Comparison of ENCODE assay signal across 30 cellular contexts in the genomic region with DNA sequence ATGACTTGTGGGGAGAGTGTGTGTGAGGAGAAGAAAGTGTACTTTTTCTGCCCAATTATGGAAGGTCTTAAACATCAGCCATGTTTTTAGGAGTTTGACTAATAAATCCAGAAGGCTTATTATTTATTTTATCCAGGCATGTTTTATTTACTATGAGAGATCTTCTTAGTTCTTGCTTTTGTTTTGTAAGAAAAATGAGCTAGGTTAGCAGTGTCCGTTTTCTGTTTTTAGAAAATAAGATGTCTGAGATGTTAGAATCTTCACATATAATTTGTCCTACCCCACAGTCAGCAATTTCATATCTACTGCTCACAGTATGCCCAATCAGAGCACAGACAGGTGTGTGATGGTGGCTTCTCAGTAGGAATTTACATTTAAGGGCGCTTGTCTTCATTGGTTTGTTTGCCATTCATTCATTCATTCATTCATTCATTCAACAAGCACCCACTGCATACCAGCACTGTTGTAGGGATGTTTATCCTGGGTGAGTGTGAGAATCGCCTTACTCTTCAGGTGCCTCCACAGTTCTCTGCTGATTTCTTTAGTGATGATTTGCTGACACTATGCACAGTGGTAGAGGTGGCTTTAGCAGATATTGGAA.
"Had no signal": no experiment of that assay in that cellular context is flagged by ENCODE, and none has a peak within 500 bp of the region (broad histone marks: within the 10 kb centered on the region; RNA-seq: fewer than 3 reads in every experiment).

No MANE protein-coding gene starts in this region.

- H3K9me3 Mint-ChIP-seq: activated CD4-positive, alpha-beta T cell treated with anti-CD3 and anti-CD28 coated beads, Interleukin-2, amount 10 ng/mL, durations not matched to agents 7 days and 5 days; activated T-cell treated with anti-CD3 and anti-CD28 coated beads, Interleukin-2, amount 50 U/mL, for 24 hours; activated T-helper 2 cell treated with anti-CD3 and anti-CD28 coated beads, Interferon-gamma antibody, Interleukin-2, Interleukin-4, amounts not matched to agents 10 μg/mL and 5 μg/mL and 100 μg/mL, durations not matched to agents 14 hours and 24 hours and 36 hours; stimulated activated naive B cell treated with anti-CD40 and anti-IgM and Interleukin-4, amounts not matched to agents 10 μg/mL and 1 μg/mL and 100 μg/mL, for 72 hours; type B pancreatic cell had no signal

- H3K4me3 ChIP-seq: gastroesophageal sphincter, mucosa of descending colon, sigmoid colon, smooth muscle cell, testis had no signal

- ATAC-seq: gastroesophageal sphincter; left cardiac atrium; mucosa of descending colon; stimulated activated naive B cell treated with anti-CD40 and anti-IgM and Interleukin-4, amounts not matched to agents 10 μg/mL and 1 μg/mL and 100 μg/mL, for 72 hours had no signal

- H3K4me2 ChIP-seq: smooth muscle cell had no signal

- H3K36me3 ChIP-seq: gastroesophageal sphincter, sigmoid colon, WERI-Rb-1 had no signal

- H3K9me3 ChIP-seq: gastroesophageal sphincter, mucosa of descending colon, sigmoid colon, testis had no signal

- H3K27me3 ChIP-seq: gastroesophageal sphincter, sigmoid colon, testis had no signal

- H3K4me3 Mint-ChIP-seq: activated CD4-positive, alpha-beta T cell treated with anti-CD3 and anti-CD28 coated beads, Interleukin-2, amount 10 ng/mL, durations not matched to agents 7 days and 5 days; activated naive CD8-positive, alpha-beta T cell; activated T-cell treated with anti-CD3 and anti-CD28 coated beads, Interleukin-2, amount 50 U/mL, for 24 hours; stimulated activated naive B cell treated with anti-CD40 and anti-IgM and Interleukin-4, amounts not matched to agents 10 μg/mL and 1 μg/mL and 100 μg/mL, for 72 hours; T-helper 2 cell treated with Interferon-gamma antibody and Interleukin-4, amounts not matched to agents 5 μg/mL and 100 μg/mL, for 36 hours had no signal

- H3K27ac ChIP-seq: epithelial cell of prostate, gastroesophageal sphincter, testis, WERI-Rb-1 had no signal

- H3K27me3 Mint-ChIP-seq: activated CD4-positive, alpha-beta T cell treated with anti-CD3 and anti-CD28 coated beads, Interleukin-2, amount 10 ng/mL, durations not matched to agents 7 days and 5 days; activated naive CD8-positive, alpha-beta T cell; activated T-cell treated with anti-CD3 and anti-CD28 coated beads, Interleukin-2, amount 50 U/mL, for 24 hours; stimulated activated naive B cell treated with anti-CD40 and anti-IgM and Interleukin-4, amounts not matched to agents 10 μg/mL and 1 μg/mL and 100 μg/mL, for 72 hours; type B pancreatic cell had no signal

- DNase-seq: activated CD4-positive, alpha-beta T cell treated with anti-CD3 and anti-CD28 coated beads, Interleukin-2, amount 10 ng/mL, durations not matched to agents 7 days and 5 days; activated CD4-positive, CD25-positive, alpha-beta regulatory T cell treated with anti-CD3 and anti-CD28 coated beads, Interleukin-2, amount 50 U/mL, for 72 hours; activated CD8-positive, alpha-beta memory T cell treated with anti-CD3 and anti-CD28 coated beads, Interleukin-2, amount 50 U/mL, for 4 hours; activated naive CD4-positive, alpha-beta T cell; activated T-cell treated with anti-CD3 and anti-CD28 coated beads, Interleukin-2, amount 50 U/mL, for 24 hours; amniotic stem cell; cerebellar nuclear complex; cortex of kidney; endodermal cell; head of caudate nucleus; islet precursor cell; left cardiac atrium; mesenchymal stem cell; mucosa of descending colon; nephron progenitor cell; nucleus accumbens; sigmoid colon; stimulated activated CD4-positive, alpha-beta T cell treated with anti-CD3 and anti-CD28 coated beads, Interleukin-15, amount 100 ng/mL, for 24 hours; stimulated activated naive B cell treated with anti-CD40 and anti-IgM and Interleukin-4, amounts not matched to agents 10 μg/mL and 1 μg/mL and 100 μg/mL, for 72 hours; testis had no signal

- H3K27ac Mint-ChIP-seq: activated naive CD8-positive, alpha-beta T cell; activated T-cell treated with anti-CD3 and anti-CD28 coated beads, Interleukin-2, amount 50 U/mL, for 24 hours; activated T-helper 2 cell treated with anti-CD3 and anti-CD28 coated beads, Interferon-gamma antibody, Interleukin-2, Interleukin-4, amounts not matched to agents 10 μg/mL and 5 μg/mL and 100 μg/mL, durations not matched to agents 14 hours and 24 hours and 36 hours; endodermal cell; stimulated activated naive B cell treated with anti-CD40 and anti-IgM and Interleukin-4, amounts not matched to agents 10 μg/mL and 1 μg/mL and 100 μg/mL, for 72 hours; T-helper 2 cell treated with Interferon-gamma antibody and Interleukin-4, amounts not matched to agents 5 μg/mL and 100 μg/mL, for 36 hours; type B pancreatic cell had no signal

- H3K36me3 Mint-ChIP-seq: type B pancreatic cell had no signal

- FAIRE-seq: bronchial epithelial cell, TTC549 had no signal
